Comparison of ENCODE assay signal across 27 cellular contexts in the genomic region with DNA sequence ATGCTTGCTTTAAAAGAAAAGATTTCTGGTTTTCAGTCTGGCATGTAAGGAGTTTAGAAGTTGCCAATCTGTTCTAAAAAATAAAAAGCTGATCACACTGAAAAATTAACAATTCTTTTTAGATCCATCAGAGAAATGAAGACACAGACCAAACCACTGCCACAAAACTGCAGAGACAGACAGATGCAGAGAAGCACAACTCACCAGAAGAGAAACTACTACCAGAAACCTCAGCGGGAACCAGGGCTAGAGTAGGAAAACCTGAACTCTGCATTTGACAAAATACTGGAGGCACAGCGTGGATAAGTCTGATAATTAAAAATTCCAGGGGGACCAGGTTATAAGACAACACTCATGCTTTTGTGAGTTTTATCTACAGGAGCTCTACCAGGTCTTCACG.
"Had no signal": no experiment of that assay in that cellular context is flagged by ENCODE, and none has a peak within 500 bp of the region (broad histone marks: within the 10 kb centered on the region; RNA-seq: fewer than 3 reads in every experiment).

No MANE protein-coding gene starts in this region.

- DNase-seq: naive thymus-derived CD8-positive, alpha-beta T cell; occipital lobe; ovary; posterior cingulate gyrus; psoas muscle; right cardiac atrium; right lobe of liver; sigmoid colon; small intestine; stimulated activated CD4-positive, alpha-beta T cell treated with anti-CD3 and anti-CD28 coated beads, Interleukin-1b, Interleukin-23, amount 100 ng/mL, for 48 hours; stimulated activated CD4-positive, alpha-beta T cell treated with anti-CD3 and anti-CD28 coated beads, Interleukin-4, amount 100 ng/mL, for 1 hour; stimulated activated CD4-positive, alpha-beta T cell treated with anti-CD3 and anti-CD28 coated beads, Interleukin-4, amount 100 ng/mL, for 4 hours; stimulated activated CD8-positive, alpha-beta memory T cell treated with anti-CD3 and anti-CD28 coated beads, Interleukin-4, amount 100 ng/mL, for 48 hours; stimulated activated naive B cell treated with anti-CD40 and anti-IgM and Interleukin-4, amounts not matched to agents 10 μg/mL and 1 μg/mL and 100 μg/mL, for 72 hours; stimulated activated naive CD4-positive, alpha-beta T cell treated with Interleukin-2 at 50 U/mL for 16 hours; stomach; thyroid gland; trophoblast cell; upper lobe of left lung had no signal

- H3K4me1 ChIP-seq: neural progenitor cell, parathyroid adenoma, right lobe of liver, sigmoid colon, stomach, thyroid gland, tibial nerve, upper lobe of left lung, vagina had no signal

- H3K27ac Mint-ChIP-seq: natural killer cell treated with Interleukin-12 subunit alpha and Interleukin-12 subunit beta and Interleukin-15 and Interleukin-18, amount 100 ng/mL, for 72 hours; neural progenitor cell; progenitor cell of endocrine pancreas; stimulated activated naive B cell treated with anti-CD40 and anti-IgM and Interleukin-4, amounts not matched to agents 10 μg/mL and 1 μg/mL and 100 μg/mL, for 72 hours; stimulated activated naive CD8-positive, alpha-beta T cell treated with anti-CD3 and anti-CD28 coated beads, Interleukin-15, Interleukin-2, amounts not matched to agents 100 ng/mL and 50 ng/mL, for 24 hours had no signal

- H3K36me3 Mint-ChIP-seq: natural killer cell treated with Interleukin-12 subunit alpha and Interleukin-12 subunit beta and Interleukin-15 and Interleukin-18, amount 100 ng/mL, for 72 hours; neural progenitor cell had no signal

- H3K27me3 ChIP-seq: neural progenitor cell, ovary, right lobe of liver, sigmoid colon, stomach, thyroid gland, tibial nerve, upper lobe of left lung, vagina had no signal

- H3K27ac ChIP-seq: neural progenitor cell, ovary, parathyroid adenoma, psoas muscle, right lobe of liver, sigmoid colon, stomach, thoracic aorta, thyroid gland, tibial nerve, upper lobe of left lung, vagina had no signal

- H3K36me3 ChIP-seq: neural progenitor cell, ovary, right lobe of liver, sigmoid colon, stomach, thoracic aorta, thyroid gland, tibial nerve, upper lobe of left lung, vagina had no signal

- H3K4me3 Mint-ChIP-seq: naive thymus-derived CD8-positive, alpha-beta T cell; natural killer cell treated with Interleukin-12 subunit alpha and Interleukin-12 subunit beta and Interleukin-15 and Interleukin-18, amount 100 ng/mL, for 72 hours; neural progenitor cell; stimulated activated naive B cell treated with anti-CD40 and anti-IgM and Interleukin-4, amounts not matched to agents 10 μg/mL and 1 μg/mL and 100 μg/mL, for 72 hours; stimulated activated naive CD8-positive, alpha-beta T cell treated with anti-CD3 and anti-CD28 coated beads, Interleukin-15, Interleukin-2, amounts not matched to agents 100 ng/mL and 50 ng/mL, for 24 hours had no signal

- H3K9me3 ChIP-seq: ovary, psoas muscle, right lobe of liver, sigmoid colon, stomach, thoracic aorta, thyroid gland, tibial nerve, upper lobe of left lung, vagina had no signal

- H3K4me3 ChIP-seq: neural progenitor cell, ovary, psoas muscle, right lobe of liver, sigmoid colon, stomach, thoracic aorta, thyroid gland, tibial nerve, upper lobe of left lung, vagina had no signal

- H3K9me3 Mint-ChIP-seq: naive thymus-derived CD8-positive, alpha-beta T cell; natural killer cell treated with Interleukin-12 subunit alpha and Interleukin-12 subunit beta and Interleukin-15 and Interleukin-18, amount 100 ng/mL, for 72 hours; neural progenitor cell; stimulated activated naive B cell treated with anti-CD40 and anti-IgM and Interleukin-4, amounts not matched to agents 10 μg/mL and 1 μg/mL and 100 μg/mL, for 72 hours; stimulated activated naive CD8-positive, alpha-beta T cell treated with anti-CD3 and anti-CD28 coated beads, Interleukin-15, Interleukin-2, amounts not matched to agents 100 ng/mL and 50 ng/mL, for 24 hours had no signal

- ATAC-seq: naive thymus-derived CD8-positive, alpha-beta T cell; natural killer cell treated with Interleukin-12 subunit alpha and Interleukin-12 subunit beta and Interleukin-15 and Interleukin-18, amount 100 ng/mL, for 72 hours; psoas muscle; right cardiac atrium; right lobe of liver; stimulated activated naive B cell treated with anti-CD40 and anti-IgM and Interleukin-4, amounts not matched to agents 10 μg/mL and 1 μg/mL and 100 μg/mL, for 72 hours had no signal

- H3K4me1 Mint-ChIP-seq: neural progenitor cell had no signal

- H3K27me3 Mint-ChIP-seq: naive thymus-derived CD8-positive, alpha-beta T cell; natural killer cell treated with Interleukin-12 subunit alpha and Interleukin-12 subunit beta and Interleukin-15 and Interleukin-18, amount 100 ng/mL, for 72 hours; progenitor cell of endocrine pancreas; stimulated activated naive B cell treated with anti-CD40 and anti-IgM and Interleukin-4, amounts not matched to agents 10 μg/mL and 1 μg/mL and 100 μg/mL, for 72 hours; stimulated activated naive CD8-positive, alpha-beta T cell treated with anti-CD3 and anti-CD28 coated beads, Interleukin-15, Interleukin-2, amounts not matched to agents 100 ng/mL and 50 ng/mL, for 24 hours had no signal
